Comparison of ENCODE assay signal across 2 cellular contexts in genomic region chr10:131093795-131094366, GRCh38.
TF ChIP-seq lines count a peak whose summit lies in the region.

No MANE protein-coding gene starts in this region.

TF ChIP-seq in WTC11, 78 proteins besides CTCF, POLR2A, EP300 and RAD21 (continued from another document):
- 0 out of 2 replicates have a peak, but pooled peaks have one; percentile 15 for TF ChIP-seq PRDM15 (CRISPR knock-in tag; IDR thresholded peaks at IDR 0.05)
TF ChIP-seq in WTC11: peak in this region for 1.

TF ChIP-seq in GM23338, 12 proteins besides CTCF, POLR2A, EP300 and RAD21 (continued from another document):
- TF ChIP-seq REST (IDR thresholded peaks at IDR 0.05; ENCODE audit: unreplicated experiment) (no peak), ZNF462 (CRISPR knock-in tag; IDR thresholded peaks at IDR 0.05) (no peak), POLR2AphosphoS5 (IDR thresholded peaks at IDR 0.05; ENCODE audit: low read depth) (no peak), CREB1 (CRISPR knock-in tag; IDR thresholded peaks at IDR 0.05; ENCODE audit: low read depth) (no peak), NANOG (IDR thresholded peaks at IDR 0.05; ENCODE audit: borderline replicate concordance) (no peak), EZH2 (IDR thresholded peaks at IDR 0.05; ENCODE audit: low read depth, unreplicated experiment) (no peak), JUNB (IDR thresholded peaks at IDR 0.05; ENCODE audit: unreplicated experiment) (no peak), ETS1 (IDR thresholded peaks at IDR 0.05) (no peak), STAT1 (IDR thresholded peaks at IDR 0.05; ENCODE audit: unreplicated experiment) (no peak), EZH2phosphoT487 (IDR thresholded peaks at IDR 0.05; ENCODE audit: unreplicated experiment) (no peak)
